In genomic region chr13:87889241-87889640, GRCh38 we compare ENCODE assay signal across 15 cellular contexts.
"Had no signal": no experiment of that assay in that cellular context is flagged by ENCODE, and none has a peak within 500 bp of the region (broad histone marks: within the 10 kb centered on the region; RNA-seq: fewer than 3 reads in every experiment).

No MANE protein-coding gene starts in this region.

- ATAC-seq: activated CD8-positive, alpha-beta T cell treated with anti-CD3 and anti-CD28 coated beads, Interleukin-2, amount 10 ng/mL, durations not matched to agents 7 days and 5 days; activated naive CD8-positive, alpha-beta T cell treated with anti-CD3 and anti-CD28 coated beads, Interleukin-2, amount 50 U/mL, for 24 hours; stimulated activated naive CD8-positive, alpha-beta T cell treated with anti-CD3 and anti-CD28 coated beads, Interleukin-15, amount 100 ng/mL, for 72 hours had no signal

- H3K79me2 ChIP-seq: parathyroid adenoma had no signal

- DNase-seq: activated CD4-positive, alpha-beta T cell treated with anti-CD3 and anti-CD28 coated beads for 4 hours; activated CD8-positive, alpha-beta memory T cell treated with anti-CD3 and anti-CD28 coated beads, Interleukin-2, amount 50 U/mL, for 48 hours; activated CD8-positive, alpha-beta T cell treated with anti-CD3 and anti-CD28 coated beads, Interleukin-2, amount 10 ng/mL, durations not matched to agents 7 days and 5 days; activated naive CD4-positive, alpha-beta T cell; activated naive CD8-positive, alpha-beta T cell treated with anti-CD3 and anti-CD28 coated beads, Interleukin-2, amount 50 U/mL, for 24 hours; dorsolateral prefrontal cortex; lower lobe of right lung; retina; stimulated activated CD4-positive, alpha-beta T cell treated with anti-CD3 and anti-CD28 coated beads, Interleukin-15, amount 100 ng/mL, for 24 hours; stimulated activated CD4-positive, alpha-beta T cell treated with anti-CD3 and anti-CD28 coated beads, Interleukin-4, amount 100 ng/mL, for 24 hours; stimulated activated naive CD8-positive, alpha-beta T cell treated with anti-CD3 and anti-CD28 coated beads, Interleukin-15, amount 100 ng/mL, for 72 hours; testis had no signal

- H3K9ac ChIP-seq: parathyroid adenoma had no signal

- H2AFZ ChIP-seq: parathyroid adenoma had no signal

- H3K27ac ChIP-seq: ascending aorta, dorsolateral prefrontal cortex, lower lobe of right lung, parathyroid adenoma, testis had no signal

- H3K27me3 Mint-ChIP-seq: activated naive CD8-positive, alpha-beta T cell treated with anti-CD3 and anti-CD28 coated beads, Interleukin-2, amount 50 U/mL, for 24 hours; stimulated activated naive CD8-positive, alpha-beta T cell treated with anti-CD3 and anti-CD28 coated beads, Interleukin-15, amount 100 ng/mL, for 72 hours had no signal

- H3K4me1 Mint-ChIP-seq: activated naive CD8-positive, alpha-beta T cell treated with anti-CD3 and anti-CD28 coated beads, Interleukin-2, amount 50 U/mL, for 24 hours; stimulated activated naive CD8-positive, alpha-beta T cell treated with anti-CD3 and anti-CD28 coated beads, Interleukin-15, amount 100 ng/mL, for 72 hours had no signal

- H3K9me3 ChIP-seq: ascending aorta, lower lobe of right lung, testis had no signal

- H3K4me3 Mint-ChIP-seq: activated CD8-positive, alpha-beta T cell treated with anti-CD3 and anti-CD28 coated beads, Interleukin-2, amount 10 ng/mL, durations not matched to agents 7 days and 5 days; activated naive CD8-positive, alpha-beta T cell treated with anti-CD3 and anti-CD28 coated beads, Interleukin-2, amount 50 U/mL, for 24 hours; mesothelial cell of epicardium; stimulated activated naive CD8-positive, alpha-beta T cell treated with anti-CD3 and anti-CD28 coated beads, Interleukin-15, amount 100 ng/mL, for 72 hours had no signal

- H3K4me3 ChIP-seq: ascending aorta, dorsolateral prefrontal cortex, lower lobe of right lung, testis had no signal

- H3K27me3 ChIP-seq: ascending aorta, dorsolateral prefrontal cortex, testis had no signal

- H3K27ac Mint-ChIP-seq: activated CD8-positive, alpha-beta T cell treated with anti-CD3 and anti-CD28 coated beads, Interleukin-2, amount 10 ng/mL, durations not matched to agents 7 days and 5 days; activated naive CD8-positive, alpha-beta T cell treated with anti-CD3 and anti-CD28 coated beads, Interleukin-2, amount 50 U/mL, for 24 hours; mesothelial cell of epicardium had no signal

- H3K36me3 Mint-ChIP-seq: mesothelial cell of epicardium had no signal

- H3K9me3 Mint-ChIP-seq: mesothelial cell of epicardium had no signal

- H3K36me3 ChIP-seq: ascending aorta, lower lobe of right lung had no signal
